ENCODE assay signal across 11 cellular contexts in the genomic region with DNA sequence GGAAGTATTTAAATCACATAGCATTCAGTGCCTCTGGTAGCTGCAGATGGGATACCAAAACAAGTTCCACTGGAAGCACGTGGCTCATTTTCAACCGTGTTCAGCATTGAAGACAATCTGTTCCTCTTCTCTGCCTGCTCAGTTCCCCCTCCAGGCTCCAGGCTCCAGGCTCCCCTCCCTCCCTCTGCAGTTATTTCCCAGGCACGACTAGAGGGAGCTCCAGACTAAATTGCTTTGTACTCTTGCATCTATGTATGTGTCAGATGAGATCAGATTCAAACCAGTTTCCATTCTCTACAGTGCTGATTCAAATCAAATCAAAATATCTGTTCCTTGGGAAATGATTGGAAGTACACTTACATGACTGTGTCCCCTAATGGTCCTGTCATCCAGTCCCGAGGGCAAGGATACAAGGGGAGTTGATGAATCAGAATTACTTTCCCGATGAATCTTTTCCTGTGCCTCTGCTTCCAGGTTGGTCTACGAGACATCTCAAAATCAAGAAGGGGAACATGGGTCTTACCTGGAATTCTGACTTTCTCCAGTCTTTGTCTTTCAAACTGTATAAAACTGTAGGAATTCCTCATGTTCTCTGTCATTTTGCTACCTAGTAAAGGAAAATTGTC.
A peak's percentile ranks its signal among the peaks of the same experiment; 100 is the strongest.
DNase-seq lines count a peak whose midpoint lies in the region; ATAC-seq and TF ChIP-seq lines count a peak whose summit lies in the region.
"Had no signal": no experiment of that assay in that cellular context is flagged by ENCODE, and none has a peak within 500 bp of the region (broad histone marks: within the 10 kb centered on the region; RNA-seq: fewer than 3 reads in every experiment).

No MANE protein-coding gene starts in this region.

- peak; percentile 46 for DNase-seq in DMS53 (lab: John Stamatoyannopoulos, UW)
- no peak for DNase-seq in DMS53 treated with DMSO at 0.1 percent for 48 hours (lab: John Stamatoyannopoulos, UW; ENCODE audit: unreplicated experiment)
- DNase-seq in SK-MEL-5 (ENCODE audit: low read depth, low spot score): peak; percentile 44
- DNase-seq in left ventricle myocardium superior: peak; percentile 33
- DNase-seq in sigmoid colon: peak; percentile 63
- DNase-seq in endothelial cell (ENCODE audit: low spot score): no peak
- DNase-seq in activated T-cell treated with anti-CD3 and anti-CD28 coated beads, Interleukin-2, amount 50 U/mL, for 24 hours: no peak
- no peak for DNase-seq in glomerular visceral epithelial cell (ENCODE audit: extremely low spot score)
- DNase-seq: activated naive CD4-positive, alpha-beta T cell had no signal

- no peaks in the 10 kb centered on the region for H3K9me3 ChIP-seq in sigmoid colon
- H3K9me3 ChIP-seq: tibial nerve had no signal

- TF ChIP-seq CTCF in sigmoid colon (IDR thresholded peaks at IDR 0.05): no peak
- no peak for TF ChIP-seq CTCF in endothelial cell (IDR thresholded peaks at IDR 0.05; ENCODE audit: unreplicated experiment)

- in situ Hi-C loops in SK-MEL-5 (cut with HindIII; ENCODE audit: low pct_unique_long_range_greater_than_20kb, low sequenced_read_pairs): no loop called here

- no peak for TF ChIP-seq POLR2A in sigmoid colon (IDR thresholded peaks at IDR 0.05)

- ATAC-seq in left ventricle myocardium superior: peak; percentile 57

- no peaks in the 10 kb centered on the region for H3K4me1 Mint-ChIP-seq in endothelial cell (ENCODE audit: unreplicated experiment)
- no peaks in the 10 kb centered on the region for H3K4me1 Mint-ChIP-seq in activated T-cell treated with anti-CD3 and anti-CD28 coated beads, Interleukin-2, amount 50 U/mL, for 24 hours (ENCODE audit: low read depth)

- no peak for TF ChIP-seq EP300 in sigmoid colon (IDR thresholded peaks at IDR 0.05)

- H3K27me3 Mint-ChIP-seq in endothelial cell (ENCODE audit: unreplicated experiment): no peaks in the 10 kb centered on the region
- no peaks in the 10 kb centered on the region for H3K27me3 Mint-ChIP-seq in activated T-cell treated with anti-CD3 and anti-CD28 coated beads, Interleukin-2, amount 50 U/mL, for 24 hours

- no peak overlapping the region for H3K4me3 Mint-ChIP-seq in endothelial cell (ENCODE audit: unreplicated experiment)
- H3K4me3 Mint-ChIP-seq in activated T-cell treated with anti-CD3 and anti-CD28 coated beads, Interleukin-2, amount 50 U/mL, for 24 hours: no peak overlapping the region

- no peaks in the 10 kb centered on the region for H3K36me3 ChIP-seq in sigmoid colon
- H3K36me3 ChIP-seq: heart right ventricle, tibial nerve had no signal

- no peaks in the 10 kb centered on the region for H3K4me1 ChIP-seq in sigmoid colon
- H3K4me1 ChIP-seq: heart right ventricle had no signal

- H3K9me3 Mint-ChIP-seq in endothelial cell (ENCODE audit: unreplicated experiment): peaks cover 20% of the 10 kb centered on the region
- peaks cover 3% of the 10 kb centered on the region for H3K9me3 Mint-ChIP-seq in activated T-cell treated with anti-CD3 and anti-CD28 coated beads, Interleukin-2, amount 50 U/mL, for 24 hours

- WGBS in sigmoid colon, 2 donors: 42 to 43% methylated on average over 6 of the region's 6 CpGs

- intact Hi-C loops in left ventricle myocardium superior (cut with micrococcal nuclease): no loop called here
- intact Hi-C loops in sigmoid colon (cut with DNase I): no loop called here

- H3K27me3 ChIP-seq in sigmoid colon: no peaks in the 10 kb centered on the region
- H3K27me3 ChIP-seq: tibial nerve had no signal

- no peak overlapping the region for H3K27ac ChIP-seq in sigmoid colon
- H3K27ac ChIP-seq: heart right ventricle, tibial nerve had no signal

- H3K4me3 ChIP-seq in sigmoid colon: no peak overlapping the region
- H3K4me3 ChIP-seq: heart right ventricle, tibial nerve had no signal

- no peak overlapping the region for H3K27ac Mint-ChIP-seq in endothelial cell (ENCODE audit: unreplicated experiment)
- H3K27ac Mint-ChIP-seq in activated T-cell treated with anti-CD3 and anti-CD28 coated beads, Interleukin-2, amount 50 U/mL, for 24 hours: no peak overlapping the region

- no peaks in the 10 kb centered on the region for H3K36me3 Mint-ChIP-seq in endothelial cell (ENCODE audit: low read depth, unreplicated experiment)
- H3K36me3 Mint-ChIP-seq in activated T-cell treated with anti-CD3 and anti-CD28 coated beads, Interleukin-2, amount 50 U/mL, for 24 hours (ENCODE audit: low read depth): no peaks in the 10 kb centered on the region

Comparison
In these comparisons a context has a peak if more than half of its experiments do, and no peak if none do; other contexts are left out.
1. DNase-seq: peak in DMS53 (single experiment), SK-MEL-5 (single experiment), left ventricle myocardium superior (single experiment) and sigmoid colon (single experiment); none in DMS53 treated with DMSO at 0.1 percent for 48 hours (single experiment), endothelial cell (single experiment), activated T-cell treated with anti-CD3 and anti-CD28 coated beads, Interleukin-2, amount 50 U/mL, for 24 hours (single experiment) and glomerular visceral epithelial cell (single experiment).